20 cellular contexts compared by ENCODE assay signal in the genomic region with DNA sequence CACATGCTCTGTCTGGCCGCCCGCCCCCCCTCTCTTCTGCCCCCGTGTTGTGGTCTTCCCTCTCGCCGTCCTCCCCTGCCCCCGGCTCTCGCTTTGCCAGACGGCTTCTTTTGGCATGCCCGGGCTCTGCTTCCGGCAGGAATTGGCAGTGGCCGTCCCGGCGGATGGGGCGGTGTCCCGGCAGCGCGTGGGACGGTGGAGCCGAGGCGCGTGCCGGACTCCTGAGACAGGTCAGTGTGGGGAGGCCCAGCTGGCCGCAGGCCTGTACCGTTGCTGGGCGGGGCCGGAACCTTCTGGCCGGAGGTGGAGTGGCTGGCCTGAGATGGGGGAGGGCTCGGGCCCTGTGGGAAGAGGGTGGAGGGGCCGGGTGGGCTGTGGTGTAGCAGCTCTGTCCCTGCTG. TPM values are rescaled to one million over a fixed set of nuclear protein-coding genes. Genes with fewer than 3 reads are reported as not detected.
DNase-seq lines count a peak whose midpoint lies in the region; ATAC-seq and TF ChIP-seq lines count a peak whose summit lies in the region.
"Had no signal": no experiment of that assay in that cellular context is flagged by ENCODE, and none has a peak within 500 bp of the region (broad histone marks: within the 10 kb centered on the region; RNA-seq: fewer than 3 reads in every experiment).

No MANE protein-coding gene starts in this region.

- H3K36me3 ChIP-seq in HEK293 (ENCODE audit: control insufficient read depth in 2 of 2, insufficient read depth in 1 of 2, low read length in 2 of 2) (peaks cover 0 to 17% of the 10 kb centered on the region in 2 experiments; a peak in 1 of 3 replicates), left ventricle myocardium inferior (no peaks in the 10 kb centered on the region), psoas muscle (ENCODE audit: insufficient read depth in 1 of 2, low read depth in 1 of 2) (no peaks in the 10 kb centered on the region), adrenal gland (replicated peaks in 1 of 2) (no peaks in the 10 kb centered on the region)
- H3K36me3 ChIP-seq: Peyer's patch had no signal

- peak in 3 of 4 donors; percentile 28 to 61 (median 38) for ATAC-seq in psoas muscle
- ATAC-seq: HCT116 had no signal

- no peak for TF ChIP-seq POLR2A in adrenal gland (IDR thresholded peaks at IDR 0.05)

- intact Hi-C loops in left ventricle myocardium inferior (cut with micrococcal nuclease) = no loop called here
- intact Hi-C loops in psoas muscle (cut with DNase I) = no loop called here
- intact Hi-C loops in adrenal gland (cut with DNase I) = no loop called here

- no peak overlapping the region for H3K4me3 ChIP-seq in HEK293 (ENCODE audit: low read depth, low read length)
- H3K4me3 ChIP-seq in left ventricle myocardium inferior = no peak overlapping the region
- H3K4me3 ChIP-seq in psoas muscle = no peak overlapping the region
- H3K4me3 ChIP-seq in adrenal gland = no peak overlapping the region
- H3K4me3 ChIP-seq: Peyer's patch had no signal

- CTCF ChIA-PET in HEK293 (lab: Yijun Ruan, JAX) = no interaction called here
- CTCF ChIA-PET in RWPE1 (lab: Yijun Ruan, JAX) = interaction anchor here (0.7 kb wide), 1 partner anchor 68 kb away, joined by 3 read pairs; no protein-coding TSS in a partner anchor

- WGBS in psoas muscle, 3 donors = 59 to 61% (median 59%) methylated on average over 28 to 29 of the region's 29 CpGs
- WGBS in adrenal gland, 4 donors = 66 to 87% (median 83%) methylated on average over 23 to 29 of the region's 29 CpGs

- POLR2A ChIA-PET in HEK293 (lab: Yijun Ruan, JAX) (no interaction called here), RWPE1 (lab: Yijun Ruan, JAX; ENCODE audit: low non-redundant PET) (no interaction called here)

- H3K27ac ChIP-seq in HEK293 (ENCODE audit: extremely low read depth, low read depth, low read length) (no peak overlapping the region), RWPE1 (peak overlapping the region; percentile 20; the same call in 1 of the 2 replicates), left ventricle myocardium inferior (replicated peaks) (no peak overlapping the region), psoas muscle (no peak overlapping the region), adrenal gland (no peak overlapping the region)
- H3K27ac ChIP-seq: Peyer's patch had no signal

- DNase-seq in RWPE1 (ENCODE audit: low spot score) = no peak
- DNase-seq in left ventricle myocardium inferior = peak; percentile 41
- DNase-seq in psoas muscle = peak; percentile 39 to 66
- DNase-seq in adrenal gland = no peak
- no peak for DNase-seq in NCI-H1105 treated with DMSO at 0.1 percent for 48 hours (lab: John Stamatoyannopoulos, UW)
- DNase-seq in ureter (ENCODE audit: low spot score) = no peak
- DNase-seq: ACHN, DMS79, GOT3, KG1, NCI-H1436, NCI-H2029 treated with DMSO at 0.1 percent for 48 hours, NCI-H2171, NCI-H446, Peyer's patch, SHP77, SK-N-SH had no signal

- TF ChIP-seq CTCF in HEK293 (tag by site-specific recombination; IDR thresholded peaks at IDR 0.05) = no peak
- TF ChIP-seq CTCF in RWPE1 (conservative IDR thresholded peaks at IDR 0.05; ENCODE audit: low read depth) = no peak
- TF ChIP-seq CTCF in left ventricle myocardium inferior (IDR thresholded peaks at IDR 0.05; ENCODE audit: borderline replicate concordance) = no peak
- no peak for TF ChIP-seq CTCF in psoas muscle (IDR thresholded peaks at IDR 0.05)
- TF ChIP-seq CTCF in adrenal gland (IDR thresholded peaks at IDR 0.05) = no peak

- H3K27me3 ChIP-seq in left ventricle myocardium inferior (ENCODE audit: low read depth) (no peaks in the 10 kb centered on the region), psoas muscle (ENCODE audit: insufficient read depth in 3 of 3, low read length in 2 of 3) (peaks cover 0 to 16% (median 0%) of the 10 kb centered on the region in 3 donors), adrenal gland (no peaks in the 10 kb centered on the region)
- H3K27me3 ChIP-seq: Peyer's patch had no signal

- H3K9me3 ChIP-seq in HEK293 (ENCODE audit: control insufficient read depth, insufficient read depth, low read depth, low read length) (no peaks in the 10 kb centered on the region), left ventricle myocardium inferior (replicated peaks) (no peaks in the 10 kb centered on the region), psoas muscle (no peaks in the 10 kb centered on the region), adrenal gland (replicated peaks in 1 of 3) (no peaks in the 10 kb centered on the region)
- H3K9me3 ChIP-seq: Peyer's patch, SK-N-SH had no signal

- H3K4me1 ChIP-seq in HEK293 (ENCODE audit: control insufficient read depth, insufficient read depth, low read length) (0 out of 2 replicates have a peak, but pooled peaks cover 2% of the 10 kb centered on the region), left ventricle myocardium inferior (peaks cover 50% of the 10 kb centered on the region), psoas muscle (no peaks in the 10 kb centered on the region), adrenal gland (replicated peaks in 1 of 2) (peaks cover 0 to 5% of the 10 kb centered on the region in 2 donors)

TF ChIP-seq in HEK293, 187 proteins besides CTCF, POLR2A, EP300 and RAD21:
- no peak for TF ChIP-seq ZNF776 (tag by site-specific recombination; IDR thresholded peaks at IDR 0.05; ENCODE audit: borderline replicate concordance)
- TF ChIP-seq, protein P1, sequence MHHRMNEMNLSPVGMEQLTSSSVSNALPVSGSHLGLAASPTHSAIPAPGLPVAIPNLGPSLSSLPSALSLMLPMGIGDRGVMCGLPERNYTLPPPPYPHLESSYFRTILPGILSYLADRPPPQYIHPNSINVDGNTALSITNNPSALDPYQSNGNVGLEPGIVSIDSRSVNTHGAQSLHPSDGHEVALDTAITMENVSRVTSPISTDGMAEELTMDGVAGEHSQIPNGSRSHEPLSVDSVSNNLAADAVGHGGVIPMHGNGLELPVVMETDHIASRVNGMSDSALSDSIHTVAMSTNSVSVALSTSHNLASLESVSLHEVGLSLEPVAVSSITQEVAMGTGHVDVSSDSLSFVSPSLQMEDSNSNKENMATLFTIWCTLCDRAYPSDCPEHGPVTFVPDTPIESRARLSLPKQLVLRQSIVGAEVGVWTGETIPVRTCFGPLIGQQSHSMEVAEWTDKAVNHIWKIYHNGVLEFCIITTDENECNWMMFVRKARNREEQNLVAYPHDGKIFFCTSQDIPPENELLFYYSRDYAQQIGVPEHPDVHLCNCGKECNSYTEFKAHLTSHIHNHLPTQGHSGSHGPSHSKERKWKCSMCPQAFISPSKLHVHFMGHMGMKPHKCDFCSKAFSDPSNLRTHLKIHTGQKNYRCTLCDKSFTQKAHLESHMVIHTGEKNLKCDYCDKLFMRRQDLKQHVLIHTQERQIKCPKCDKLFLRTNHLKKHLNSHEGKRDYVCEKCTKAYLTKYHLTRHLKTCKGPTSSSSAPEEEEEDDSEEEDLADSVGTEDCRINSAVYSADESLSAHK (tag by site-specific recombination; IDR thresholded peaks at IDR 0.05) = no peak
- TF ChIP-seq ZFP41 (tag by site-specific recombination; IDR thresholded peaks at IDR 0.05; ENCODE audit: borderline replicate concordance) = no peak
- no peak for TF ChIP-seq IKZF3 (tag by site-specific recombination; IDR thresholded peaks at IDR 0.05)
- TF ChIP-seq ZFHX2 (tag by site-specific recombination; conservative IDR thresholded peaks at IDR 0.05) = peak; percentile 7; the same call in 1 of the 2 replicates
- TF ChIP-seq ZNF350 (tag by site-specific recombination; IDR thresholded peaks at IDR 0.05) = no peak
- TF ChIP-seq ZNF747 (tag by site-specific recombination; IDR thresholded peaks at IDR 0.05) = no peak

RNA-seq across cellular contexts. Expression of a gene that starts 17.1 kb away (rescaled TPM):
- total RNA-seq in left ventricle myocardium inferior = 6.5 TPM
- total RNA-seq in psoas muscle = 1 to 10 TPM; 1.8 to 3.2 (median 2.3) TPM
- polyA plus RNA-seq in psoas muscle = 1 to 10 TPM in 2 of 3 donors, under 1 TPM in 1; 0.99 to 1.6 (median 1.4) TPM
- total RNA-seq in adrenal gland = 10 to 100 TPM in 4 of 8 donors, 1 to 10 TPM in 4; 3.6 to 23.9 (median 9.4) TPM
- 10 to 100 TPM in 1 of 3 donors, 1 to 10 TPM in 1, under 1 TPM in 1; 0.49 to 16.1 (median 2.5) TPM for polyA plus RNA-seq in adrenal gland
- 6.1 TPM for total RNA-seq in ureter
- polyA plus RNA-seq: CD14-positive monocyte had no signal

Comparison
In these comparisons a context has a peak if more than half of its experiments do, and no peak if none do; other contexts are left out.
1. DNase-seq: peak in left ventricle myocardium inferior (single experiment) and psoas muscle (2 of 2); none in RWPE1 (single experiment), adrenal gland (0 of 7), NCI-H1105 treated with DMSO at 0.1 percent for 48 hours (single experiment) and ureter (single experiment).